8 cellular contexts compared by ENCODE assay signal in the genomic region with DNA sequence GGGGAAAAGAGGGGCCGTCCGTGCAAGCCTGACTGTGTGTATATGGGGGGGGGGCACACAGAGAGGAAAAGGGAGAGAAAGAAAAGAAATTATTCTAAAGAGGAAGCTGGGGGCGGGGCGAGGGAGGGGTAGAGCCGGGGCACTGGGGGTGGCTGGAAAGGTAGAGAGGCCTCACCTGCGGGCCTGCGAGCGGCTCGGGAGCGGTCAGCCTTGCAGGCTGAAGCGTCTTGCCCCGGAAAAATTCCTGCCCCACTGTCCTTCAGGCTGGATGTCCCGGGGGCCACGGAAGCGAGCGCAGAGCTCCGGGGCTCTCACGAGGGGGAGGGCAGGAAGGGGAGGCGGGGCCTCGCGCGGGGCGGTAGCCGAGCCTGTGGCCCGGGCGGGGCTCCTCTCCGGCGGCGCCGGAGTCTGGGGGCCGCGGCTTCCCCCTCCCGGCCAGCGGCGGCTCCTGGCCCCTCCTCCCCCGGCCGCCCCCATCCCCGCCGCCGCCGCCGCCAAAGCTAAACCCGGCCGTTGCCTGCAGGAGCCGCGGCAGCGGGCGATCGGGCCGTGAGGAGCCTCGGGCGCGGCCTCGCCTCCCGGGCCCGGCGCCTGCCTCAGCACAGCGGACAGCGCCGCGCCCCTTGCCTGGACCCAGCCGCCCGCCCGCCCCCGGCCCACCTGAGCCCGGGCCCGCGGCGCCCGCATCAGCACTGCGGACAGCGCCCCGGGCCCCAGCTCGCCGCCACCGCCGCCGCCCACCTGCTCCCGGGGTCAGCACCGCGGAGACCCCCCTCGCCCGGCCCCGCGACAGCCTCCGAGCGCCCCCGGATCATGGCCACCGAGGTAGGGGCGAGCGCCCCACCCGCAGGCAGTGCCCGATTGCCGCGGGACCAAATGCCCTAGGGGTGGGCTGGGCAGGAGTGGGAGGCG. TPM values are rescaled to one million over a fixed set of nuclear protein-coding genes. Genes with fewer than 3 reads are reported as not detected.
DNase-seq lines count a peak whose midpoint lies in the region; ATAC-seq and TF ChIP-seq lines count a peak whose summit lies in the region.

A gene (plus strand): TSS at position 353 of the 912 bp plus-strand sequence. CDS start 461 bp downstream, at position 814.

- H3K27ac ChIP-seq in left ventricle myocardium inferior (replicated peaks) = no peak within 1 kb of the TSS

- peaks cover 9% of the 10 kb centered on the region for H3K4me1 ChIP-seq in left ventricle myocardium inferior

- H3K4me3 Mint-ChIP-seq in activated naive CD4-positive, alpha-beta T cell treated with anti-CD3 and anti-CD28 coated beads, Interleukin-2, amount 50 U/mL, for 24 hours = peak within 1 kb of the TSS; percentile 89

- no peaks in the 10 kb centered on the region for H3K36me3 ChIP-seq in left ventricle myocardium inferior

- intact Hi-C loops in left ventricle myocardium inferior (cut with micrococcal nuclease) = no loop called here
- intact Hi-C loops in sciatic nerve (cut with DNase I) = no loop called here

- peaks cover 95% of the 10 kb centered on the region for H3K27me3 ChIP-seq in left ventricle myocardium inferior (ENCODE audit: low read depth)

- H3K27me3 Mint-ChIP-seq in activated naive CD4-positive, alpha-beta T cell treated with anti-CD3 and anti-CD28 coated beads, Interleukin-2, amount 50 U/mL, for 24 hours = no peaks in the 10 kb centered on the region

- DNase-seq in DMS79 treated with DMSO at 0.1 percent for 48 hours (lab: John Stamatoyannopoulos, UW) (peak; percentile 24), SHP77 treated with DMSO at 0.1 percent for 48 hours (lab: John Stamatoyannopoulos, UW) (peak; percentile 28), left ventricle myocardium inferior (peak; percentile 18), sciatic nerve (ENCODE audit: low spot score) (no peak), NCI-H446 treated with DMSO at 0.1 percent for 48 hours (lab: John Stamatoyannopoulos, UW) (no peak), middle frontal gyrus (ENCODE audit: extremely low spot score, low spot score) (no peak)

- H3K4me1 Mint-ChIP-seq in activated naive CD4-positive, alpha-beta T cell treated with anti-CD3 and anti-CD28 coated beads, Interleukin-2, amount 50 U/mL, for 24 hours = peaks cover 48% of the 10 kb centered on the region

- H3K27ac Mint-ChIP-seq in activated naive CD4-positive, alpha-beta T cell treated with anti-CD3 and anti-CD28 coated beads, Interleukin-2, amount 50 U/mL, for 24 hours = peak within 1 kb of the TSS; percentile 51

- H3K9me3 ChIP-seq in left ventricle myocardium inferior (replicated peaks) = no peaks in the 10 kb centered on the region

- ATAC-seq in HG02759 (IDR thresholded peaks at IDR 0.05; ENCODE audit: unreplicated experiment) (peak; percentile 83), sciatic nerve (peak; percentile 60)

- H3K9me3 Mint-ChIP-seq in activated naive CD4-positive, alpha-beta T cell treated with anti-CD3 and anti-CD28 coated beads, Interleukin-2, amount 50 U/mL, for 24 hours = no peaks in the 10 kb centered on the region

- TF ChIP-seq CTCF in left ventricle myocardium inferior (IDR thresholded peaks at IDR 0.05; ENCODE audit: borderline replicate concordance) = no peak

- H3K36me3 Mint-ChIP-seq in activated naive CD4-positive, alpha-beta T cell treated with anti-CD3 and anti-CD28 coated beads, Interleukin-2, amount 50 U/mL, for 24 hours = no peaks in the 10 kb centered on the region

- peak within 1 kb of the TSS; percentile 66 for H3K4me3 ChIP-seq in left ventricle myocardium inferior

RNA-seq across cellular contexts. Expression of the gene that starts here (rescaled TPM):
- total RNA-seq in left ventricle myocardium inferior (0.60 TPM), sciatic nerve (4.6 TPM)

Comparison
In these comparisons a context has a peak if more than half of its experiments do, and no peak if none do; other contexts are left out.
1. Peak in DNase-seq and H3K4me3 ChIP-seq in left ventricle myocardium inferior; RNA of the gene not detected or under 1 TPM.
2. DNase-seq: peak in DMS79 treated with DMSO at 0.1 percent for 48 hours (single experiment) and SHP77 treated with DMSO at 0.1 percent for 48 hours (single experiment); none in sciatic nerve (single experiment), NCI-H446 treated with DMSO at 0.1 percent for 48 hours (single experiment) and middle frontal gyrus (single experiment).